ENCODE assay signal across 8 cellular contexts in the genomic region with DNA sequence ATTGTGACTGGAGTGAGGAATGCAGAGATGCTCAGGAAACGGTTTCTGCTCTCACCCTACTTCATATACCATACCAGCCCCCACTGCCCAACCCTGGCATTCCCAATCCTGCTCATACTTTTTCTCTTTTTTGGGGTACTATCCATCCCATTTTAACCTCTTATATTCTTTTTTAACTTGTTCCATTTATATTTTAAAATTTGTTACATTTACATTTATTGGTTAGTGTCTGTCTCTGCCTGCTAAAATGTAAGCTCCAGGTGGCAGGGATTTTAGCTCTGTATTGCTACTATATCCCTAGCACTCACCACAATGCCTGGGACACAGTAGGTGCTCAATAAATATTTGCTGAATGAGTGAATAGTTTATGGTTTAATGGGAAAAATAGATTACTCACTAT. TPM values are rescaled to one million over a fixed set of nuclear protein-coding genes. Genes with fewer than 3 reads are reported as not detected.
"Had no signal": no experiment of that assay in that cellular context is flagged by ENCODE, and none has a peak within 500 bp of the region (broad histone marks: within the 10 kb centered on the region; RNA-seq: fewer than 3 reads in every experiment).

No MANE protein-coding gene starts in this region.

- H3K4me3 Mint-ChIP-seq: GM23338, H9, IgD-negative memory B cell had no signal

- FAIRE-seq: H1, H54, HTR-8/SVneo had no signal

- ATAC-seq: GM23338 had no signal

- H3K27me3 Mint-ChIP-seq: IgD-negative memory B cell had no signal

- DNase-seq: H9, HCEC 1CT, KG1 had no signal

- H3K4me3 ChIP-seq: GM23338 had no signal

- H3K4me1 Mint-ChIP-seq: IgD-negative memory B cell had no signal

- H3K36me3 Mint-ChIP-seq: IgD-negative memory B cell had no signal

- H3K4me2 ChIP-seq: GM23338 had no signal

- H2AFZ ChIP-seq: GM23338 had no signal

- H3K27ac Mint-ChIP-seq: GM23338, H9, IgD-negative memory B cell had no signal

RNA-seq across cellular contexts. Expression of a gene that starts 8.1 kb away (rescaled TPM):
- polyA plus RNA-seq: IgD-negative memory B cell had no signal
